Comparison of ENCODE assay signal across 1 cellular context in genomic region chr2:88198308-88198707, GRCh38.
TF ChIP-seq lines count a peak whose summit lies in the region.

No MANE protein-coding gene starts in this region.

TF ChIP-seq in HepG2, 621 proteins besides CTCF, POLR2A, EP300 and RAD21 (continued from another document):
- no peak for TF ChIP-seq SOX6 (IDR thresholded peaks at IDR 0.05)
- peak; percentile 27; the same call in 1 of the 2 replicates for TF ChIP-seq SOX6 (CRISPR knock-in tag; IDR thresholded peaks at IDR 0.05)
- TF ChIP-seq ZBTB14 (CRISPR knock-in tag; IDR thresholded peaks at IDR 0.05) = no peak
